Comparison of ENCODE assay signal across 1 cellular context in the genomic region with DNA sequence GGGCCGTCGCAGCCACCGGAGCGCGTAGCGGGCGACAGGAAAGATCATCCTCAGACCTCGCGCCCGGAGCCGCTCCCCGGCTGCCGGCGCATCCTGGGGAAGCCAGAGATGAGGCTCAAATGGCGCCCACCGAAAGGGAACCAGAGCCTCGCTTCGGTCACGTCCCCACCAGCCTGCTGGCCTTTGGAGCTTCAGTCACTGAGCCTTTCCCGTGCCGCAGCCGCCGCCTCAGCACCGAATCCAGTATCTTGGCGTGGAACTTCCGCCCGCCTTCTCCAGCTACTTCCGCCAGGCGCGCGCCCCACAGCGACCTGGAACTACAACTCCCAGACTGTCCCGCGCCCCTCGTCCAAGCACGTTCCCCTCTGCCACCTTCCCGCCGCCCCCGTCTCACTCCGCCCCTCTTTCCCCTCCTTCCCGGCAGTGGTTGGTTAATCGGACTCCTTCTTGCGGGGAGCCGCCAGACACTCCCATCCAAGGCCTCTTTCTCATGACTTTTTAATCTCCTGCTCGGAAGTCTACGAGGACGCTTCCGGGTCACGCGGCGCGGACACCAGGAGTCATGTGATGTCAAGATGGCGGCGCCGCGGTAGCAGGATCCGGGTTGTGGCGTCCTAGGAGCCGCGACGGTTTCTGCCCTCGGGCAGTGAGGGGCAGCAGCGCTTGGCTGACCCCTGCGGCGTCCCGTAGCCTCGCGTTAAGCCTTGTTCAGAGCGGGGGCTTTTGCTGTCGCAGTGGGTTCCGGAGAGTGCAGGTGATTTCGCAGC.
A peak's percentile ranks its signal among the peaks of the same experiment; 100 is the strongest.
TF ChIP-seq lines count a peak whose summit lies in the region.

A gene with protein sequence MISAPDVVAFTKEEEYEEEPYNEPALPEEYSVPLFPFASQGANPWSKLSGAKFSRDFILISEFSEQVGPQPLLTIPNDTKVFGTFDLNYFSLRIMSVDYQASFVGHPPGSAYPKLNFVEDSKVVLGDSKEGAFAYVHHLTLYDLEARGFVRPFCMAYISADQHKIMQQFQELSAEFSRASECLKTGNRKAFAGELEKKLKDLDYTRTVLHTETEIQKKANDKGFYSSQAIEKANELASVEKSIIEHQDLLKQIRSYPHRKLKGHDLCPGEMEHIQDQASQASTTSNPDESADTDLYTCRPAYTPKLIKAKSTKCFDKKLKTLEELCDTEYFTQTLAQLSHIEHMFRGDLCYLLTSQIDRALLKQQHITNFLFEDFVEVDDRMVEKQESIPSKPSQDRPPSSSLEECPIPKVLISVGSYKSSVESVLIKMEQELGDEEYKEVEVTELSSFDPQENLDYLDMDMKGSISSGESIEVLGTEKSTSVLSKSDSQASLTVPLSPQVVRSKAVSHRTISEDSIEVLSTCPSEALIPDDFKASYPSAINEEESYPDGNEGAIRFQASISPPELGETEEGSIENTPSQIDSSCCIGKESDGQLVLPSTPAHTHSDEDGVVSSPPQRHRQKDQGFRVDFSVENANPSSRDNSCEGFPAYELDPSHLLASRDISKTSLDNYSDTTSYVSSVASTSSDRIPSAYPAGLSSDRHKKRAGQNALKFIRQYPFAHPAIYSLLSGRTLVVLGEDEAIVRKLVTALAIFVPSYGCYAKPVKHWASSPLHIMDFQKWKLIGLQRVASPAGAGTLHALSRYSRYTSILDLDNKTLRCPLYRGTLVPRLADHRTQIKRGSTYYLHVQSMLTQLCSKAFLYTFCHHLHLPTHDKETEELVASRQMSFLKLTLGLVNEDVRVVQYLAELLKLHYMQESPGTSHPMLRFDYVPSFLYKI (plus strand): TSS at position 563 of the 767 bp plus-strand sequence. CDS start 497 bp downstream, outside the sequence.
A gene with protein sequence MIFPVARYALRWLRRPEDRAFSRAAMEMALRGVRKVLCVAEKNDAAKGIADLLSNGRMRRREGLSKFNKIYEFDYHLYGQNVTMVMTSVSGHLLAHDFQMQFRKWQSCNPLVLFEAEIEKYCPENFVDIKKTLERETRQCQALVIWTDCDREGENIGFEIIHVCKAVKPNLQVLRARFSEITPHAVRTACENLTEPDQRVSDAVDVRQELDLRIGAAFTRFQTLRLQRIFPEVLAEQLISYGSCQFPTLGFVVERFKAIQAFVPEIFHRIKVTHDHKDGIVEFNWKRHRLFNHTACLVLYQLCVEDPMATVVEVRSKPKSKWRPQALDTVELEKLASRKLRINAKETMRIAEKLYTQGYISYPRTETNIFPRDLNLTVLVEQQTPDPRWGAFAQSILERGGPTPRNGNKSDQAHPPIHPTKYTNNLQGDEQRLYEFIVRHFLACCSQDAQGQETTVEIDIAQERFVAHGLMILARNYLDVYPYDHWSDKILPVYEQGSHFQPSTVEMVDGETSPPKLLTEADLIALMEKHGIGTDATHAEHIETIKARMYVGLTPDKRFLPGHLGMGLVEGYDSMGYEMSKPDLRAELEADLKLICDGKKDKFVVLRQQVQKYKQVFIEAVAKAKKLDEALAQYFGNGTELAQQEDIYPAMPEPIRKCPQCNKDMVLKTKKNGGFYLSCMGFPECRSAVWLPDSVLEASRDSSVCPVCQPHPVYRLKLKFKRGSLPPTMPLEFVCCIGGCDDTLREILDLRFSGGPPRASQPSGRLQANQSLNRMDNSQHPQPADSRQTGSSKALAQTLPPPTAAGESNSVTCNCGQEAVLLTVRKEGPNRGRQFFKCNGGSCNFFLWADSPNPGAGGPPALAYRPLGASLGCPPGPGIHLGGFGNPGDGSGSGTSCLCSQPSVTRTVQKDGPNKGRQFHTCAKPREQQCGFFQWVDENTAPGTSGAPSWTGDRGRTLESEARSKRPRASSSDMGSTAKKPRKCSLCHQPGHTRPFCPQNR (minus strand): TSS at position 264 of the 767 bp plus-strand sequence. CDS start 216 bp downstream, at position 48.

TF ChIP-seq in HepG2, 621 proteins besides CTCF, POLR2A, EP300 and RAD21 (continued from another document and continues in another):
- peak; percentile 96 for TF ChIP-seq ZSCAN30 (CRISPR knock-in tag; IDR thresholded peaks at IDR 0.05)
- no peak for TF ChIP-seq ZFP36L2 (CRISPR knock-in tag; IDR thresholded peaks at IDR 0.05)
- peak; percentile 75 for TF ChIP-seq TAF15 (IDR thresholded peaks at IDR 0.05; ENCODE audit: low read depth, low read length, poor library complexity, severe bottlenecking)
- no peak for TF ChIP-seq SNRNP70 (IDR thresholded peaks at IDR 0.05; ENCODE audit: low read depth, low read length)
- TF ChIP-seq, protein P1, sequence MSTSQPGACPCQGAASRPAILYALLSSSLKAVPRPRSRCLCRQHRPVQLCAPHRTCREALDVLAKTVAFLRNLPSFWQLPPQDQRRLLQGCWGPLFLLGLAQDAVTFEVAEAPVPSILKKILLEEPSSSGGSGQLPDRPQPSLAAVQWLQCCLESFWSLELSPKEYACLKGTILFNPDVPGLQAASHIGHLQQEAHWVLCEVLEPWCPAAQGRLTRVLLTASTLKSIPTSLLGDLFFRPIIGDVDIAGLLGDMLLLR (CRISPR knock-in tag; IDR thresholded peaks at IDR 0.05): no peak
- peak; percentile 78 for TF ChIP-seq TAF1 (CRISPR knock-in tag; IDR thresholded peaks at IDR 0.05)
- no peak for TF ChIP-seq SMYD3 (CRISPR knock-in tag; IDR thresholded peaks at IDR 0.05)
- TF ChIP-seq SNAI1 (CRISPR knock-in tag; IDR thresholded peaks at IDR 0.05; ENCODE audit: borderline replicate concordance): 0 out of 2 replicates have a peak, but pooled peaks have one; percentile 55
- TF ChIP-seq ZNF570 (CRISPR knock-in tag; IDR thresholded peaks at IDR 0.05; ENCODE audit: borderline replicate concordance): no peak
- peak; percentile 13; the same call in 1 of the 2 replicates for TF ChIP-seq ZMYM4 (CRISPR knock-in tag; IDR thresholded peaks at IDR 0.05)
- TF ChIP-seq, protein P2, sequence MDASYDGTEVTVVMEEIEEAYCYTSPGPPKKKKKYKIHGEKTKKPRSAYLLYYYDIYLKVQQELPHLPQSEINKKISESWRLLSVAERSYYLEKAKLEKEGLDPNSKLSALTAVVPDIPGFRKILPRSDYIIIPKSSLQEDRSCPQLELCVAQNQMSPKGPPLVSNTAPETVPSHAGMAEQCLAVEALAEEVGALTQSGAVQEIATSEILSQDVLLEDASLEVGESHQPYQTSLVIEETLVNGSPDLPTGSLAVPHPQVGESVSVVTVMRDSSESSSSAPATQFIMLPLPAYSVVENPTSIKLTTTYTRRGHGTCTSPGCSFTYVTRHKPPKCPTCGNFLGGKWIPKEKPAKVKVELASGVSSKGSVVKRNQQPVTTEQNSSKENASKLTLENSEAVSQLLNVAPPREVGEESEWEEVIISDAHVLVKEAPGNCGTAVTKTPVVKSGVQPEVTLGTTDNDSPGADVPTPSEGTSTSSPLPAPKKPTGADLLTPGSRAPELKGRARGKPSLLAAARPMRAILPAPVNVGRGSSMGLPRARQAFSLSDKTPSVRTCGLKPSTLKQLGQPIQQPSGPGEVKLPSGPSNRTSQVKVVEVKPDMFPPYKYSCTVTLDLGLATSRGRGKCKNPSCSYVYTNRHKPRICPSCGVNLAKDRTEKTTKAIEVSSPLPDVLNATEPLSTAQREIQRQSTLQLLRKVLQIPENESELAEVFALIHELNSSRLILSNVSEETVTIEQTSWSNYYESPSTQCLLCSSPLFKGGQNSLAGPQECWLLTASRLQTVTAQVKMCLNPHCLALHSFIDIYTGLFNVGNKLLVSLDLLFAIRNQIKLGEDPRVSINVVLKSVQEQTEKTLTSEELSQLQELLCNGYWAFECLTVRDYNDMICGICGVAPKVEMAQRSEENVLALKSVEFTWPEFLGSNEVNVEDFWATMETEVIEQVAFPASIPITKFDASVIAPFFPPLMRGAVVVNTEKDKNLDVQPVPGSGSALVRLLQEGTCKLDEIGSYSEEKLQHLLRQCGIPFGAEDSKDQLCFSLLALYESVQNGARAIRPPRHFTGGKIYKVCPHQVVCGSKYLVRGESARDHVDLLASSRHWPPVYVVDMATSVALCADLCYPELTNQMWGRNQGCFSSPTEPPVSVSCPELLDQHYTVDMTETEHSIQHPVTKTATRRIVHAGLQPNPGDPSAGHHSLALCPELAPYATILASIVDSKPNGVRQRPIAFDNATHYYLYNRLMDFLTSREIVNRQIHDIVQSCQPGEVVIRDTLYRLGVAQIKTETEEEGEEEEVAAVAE (CRISPR knock-in tag; IDR thresholded peaks at IDR 0.05; ENCODE audit: borderline replicate concordance): peak; percentile 68; the same call in 1 of the 2 replicates
- peak; percentile 89; the same call in 1 of the 2 replicates for TF ChIP-seq PITX1 (CRISPR knock-in tag; IDR thresholded peaks at IDR 0.05)
- TF ChIP-seq SMAD3 (CRISPR knock-in tag; IDR thresholded peaks at IDR 0.05): no peak
- no peak for TF ChIP-seq ZNF121 (CRISPR knock-in tag; IDR thresholded peaks at IDR 0.05)
- no peak; the same call in 1 of the 2 replicates for TF ChIP-seq SMAD1 (CRISPR knock-in tag; IDR thresholded peaks at IDR 0.05; ENCODE audit: borderline replicate concordance, low read depth)
- no peak for TF ChIP-seq TCF7L2 (IDR thresholded peaks at IDR 0.05; ENCODE audit: low read depth, low read length)
- TF ChIP-seq, protein P3, sequence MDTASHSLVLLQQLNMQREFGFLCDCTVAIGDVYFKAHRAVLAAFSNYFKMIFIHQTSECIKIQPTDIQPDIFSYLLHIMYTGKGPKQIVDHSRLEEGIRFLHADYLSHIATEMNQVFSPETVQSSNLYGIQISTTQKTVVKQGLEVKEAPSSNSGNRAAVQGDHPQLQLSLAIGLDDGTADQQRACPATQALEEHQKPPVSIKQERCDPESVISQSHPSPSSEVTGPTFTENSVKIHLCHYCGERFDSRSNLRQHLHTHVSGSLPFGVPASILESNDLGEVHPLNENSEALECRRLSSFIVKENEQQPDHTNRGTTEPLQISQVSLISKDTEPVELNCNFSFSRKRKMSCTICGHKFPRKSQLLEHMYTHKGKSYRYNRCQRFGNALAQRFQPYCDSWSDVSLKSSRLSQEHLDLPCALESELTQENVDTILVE (CRISPR knock-in tag; IDR thresholded peaks at IDR 0.05): peak; percentile 44; the same call in 1 of the 2 replicates
- no peak; the same call in 1 of the 2 replicates for TF ChIP-seq KAT7 (CRISPR knock-in tag; IDR thresholded peaks at IDR 0.05; ENCODE audit: borderline replicate concordance)
- 0 out of 2 replicates have a peak, but pooled peaks have one; percentile 35 for TF ChIP-seq CBX5 (CRISPR knock-in tag; IDR thresholded peaks at IDR 0.05; ENCODE audit: borderline replicate concordance)
- TF ChIP-seq, protein P4, sequence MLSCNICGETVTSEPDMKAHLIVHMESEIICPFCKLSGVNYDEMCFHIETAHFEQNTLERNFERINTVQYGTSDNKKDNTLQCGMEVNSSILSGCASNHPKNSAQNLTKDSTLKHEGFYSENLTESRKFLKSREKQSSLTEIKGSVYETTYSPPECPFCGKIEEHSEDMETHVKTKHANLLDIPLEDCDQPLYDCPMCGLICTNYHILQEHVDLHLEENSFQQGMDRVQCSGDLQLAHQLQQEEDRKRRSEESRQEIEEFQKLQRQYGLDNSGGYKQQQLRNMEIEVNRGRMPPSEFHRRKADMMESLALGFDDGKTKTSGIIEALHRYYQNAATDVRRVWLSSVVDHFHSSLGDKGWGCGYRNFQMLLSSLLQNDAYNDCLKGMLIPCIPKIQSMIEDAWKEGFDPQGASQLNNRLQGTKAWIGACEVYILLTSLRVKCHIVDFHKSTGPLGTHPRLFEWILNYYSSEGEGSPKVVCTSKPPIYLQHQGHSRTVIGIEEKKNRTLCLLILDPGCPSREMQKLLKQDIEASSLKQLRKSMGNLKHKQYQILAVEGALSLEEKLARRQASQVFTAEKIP (CRISPR knock-in tag; IDR thresholded peaks at IDR 0.05; ENCODE audit: borderline replicate concordance): no peak
- TF ChIP-seq, protein P5, sequence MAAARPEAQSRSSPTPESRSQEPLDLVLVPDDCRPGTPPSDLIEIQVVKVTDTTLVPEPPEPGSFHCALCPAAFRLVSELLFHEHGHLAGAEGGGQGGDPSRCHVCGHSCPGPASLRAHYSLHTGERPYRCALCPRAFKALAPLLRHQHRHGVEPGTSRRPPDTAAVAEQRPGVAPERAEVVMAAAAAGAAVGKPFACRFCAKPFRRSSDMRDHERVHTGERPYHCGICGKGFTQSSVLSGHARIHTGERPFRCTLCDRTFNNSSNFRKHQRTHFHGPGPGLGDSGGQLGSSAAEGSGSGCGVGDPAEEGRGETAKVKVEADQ (CRISPR knock-in tag; IDR thresholded peaks at IDR 0.05; ENCODE audit: borderline replicate concordance): no peak
- TF ChIP-seq, protein P6, sequence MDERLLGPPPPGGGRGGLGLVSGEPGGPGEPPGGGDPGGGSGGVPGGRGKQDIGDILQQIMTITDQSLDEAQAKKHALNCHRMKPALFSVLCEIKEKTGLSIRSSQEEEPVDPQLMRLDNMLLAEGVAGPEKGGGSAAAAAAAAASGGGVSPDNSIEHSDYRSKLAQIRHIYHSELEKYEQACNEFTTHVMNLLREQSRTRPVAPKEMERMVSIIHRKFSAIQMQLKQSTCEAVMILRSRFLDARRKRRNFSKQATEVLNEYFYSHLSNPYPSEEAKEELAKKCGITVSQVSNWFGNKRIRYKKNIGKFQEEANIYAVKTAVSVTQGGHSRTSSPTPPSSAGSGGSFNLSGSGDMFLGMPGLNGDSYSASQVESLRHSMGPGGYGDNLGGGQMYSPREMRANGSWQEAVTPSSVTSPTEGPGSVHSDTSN (CRISPR knock-in tag; IDR thresholded peaks at IDR 0.05): no peak
- TF ChIP-seq SOX6 (IDR thresholded peaks at IDR 0.05): no peak
- 0 out of 2 replicates have a peak, but pooled peaks have one; percentile 9 for TF ChIP-seq SOX6 (CRISPR knock-in tag; IDR thresholded peaks at IDR 0.05)
- TF ChIP-seq KMT2A (CRISPR knock-in tag; IDR thresholded peaks at IDR 0.05): peak; percentile 85; the same call in 1 of the 2 replicates
- TF ChIP-seq CAMTA2 (CRISPR knock-in tag; IDR thresholded peaks at IDR 0.05; ENCODE audit: borderline replicate concordance): peak; percentile 66; the same call in 1 of the 2 replicates
- TF ChIP-seq, protein P7, sequence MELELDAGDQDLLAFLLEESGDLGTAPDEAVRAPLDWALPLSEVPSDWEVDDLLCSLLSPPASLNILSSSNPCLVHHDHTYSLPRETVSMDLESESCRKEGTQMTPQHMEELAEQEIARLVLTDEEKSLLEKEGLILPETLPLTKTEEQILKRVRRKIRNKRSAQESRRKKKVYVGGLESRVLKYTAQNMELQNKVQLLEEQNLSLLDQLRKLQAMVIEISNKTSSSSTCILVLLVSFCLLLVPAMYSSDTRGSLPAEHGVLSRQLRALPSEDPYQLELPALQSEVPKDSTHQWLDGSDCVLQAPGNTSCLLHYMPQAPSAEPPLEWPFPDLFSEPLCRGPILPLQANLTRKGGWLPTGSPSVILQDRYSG (CRISPR knock-in tag; IDR thresholded peaks at IDR 0.05): no peak
- TF ChIP-seq ZNF713 (CRISPR knock-in tag; IDR thresholded peaks at IDR 0.05): no peak
- TF ChIP-seq ZNF354B (CRISPR knock-in tag; IDR thresholded peaks at IDR 0.05): 0 out of 2 replicates have a peak, but pooled peaks have one; percentile 58
- TF ChIP-seq, protein P8, sequence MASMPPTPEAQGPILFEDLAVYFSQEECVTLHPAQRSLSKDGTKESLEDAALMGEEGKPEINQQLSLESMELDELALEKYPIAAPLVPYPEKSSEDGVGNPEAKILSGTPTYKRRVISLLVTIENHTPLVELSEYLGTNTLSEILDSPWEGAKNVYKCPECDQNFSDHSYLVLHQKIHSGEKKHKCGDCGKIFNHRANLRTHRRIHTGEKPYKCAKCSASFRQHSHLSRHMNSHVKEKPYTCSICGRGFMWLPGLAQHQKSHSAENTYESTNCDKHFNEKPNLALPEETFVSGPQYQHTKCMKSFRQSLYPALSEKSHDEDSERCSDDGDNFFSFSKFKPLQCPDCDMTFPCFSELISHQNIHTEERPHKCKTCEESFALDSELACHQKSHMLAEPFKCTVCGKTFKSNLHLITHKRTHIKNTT (CRISPR knock-in tag; IDR thresholded peaks at IDR 0.05): no peak
- TF ChIP-seq SP5 (CRISPR knock-in tag; IDR thresholded peaks at IDR 0.05; ENCODE audit: borderline replicate concordance, low read depth): peak; percentile 24; the same call in 1 of the 2 replicates
- TF ChIP-seq ZNF329 (CRISPR knock-in tag; IDR thresholded peaks at IDR 0.05; ENCODE audit: low read depth): no peak
- no peak for TF ChIP-seq PCBP2 (optimal IDR thresholded peaks at IDR 0.05; ENCODE audit: low read depth, low read length, poor library complexity, severe bottlenecking)
- 0 out of 2 replicates have a peak, but pooled peaks have one; percentile 28 for TF ChIP-seq DNMT3B (CRISPR knock-in tag; conservative IDR thresholded peaks at IDR 0.05)
- no peak; the same call in 1 of the 2 replicates for TF ChIP-seq GFI1 (CRISPR knock-in tag; IDR thresholded peaks at IDR 0.05; ENCODE audit: borderline replicate concordance)
- no peak for TF ChIP-seq TRIM24 (CRISPR knock-in tag; IDR thresholded peaks at IDR 0.05)
